In genomic region chr12:57143454-57143853, GRCh38 we compare ENCODE assay signal across 1 cellular context.
TF ChIP-seq lines count a peak whose summit lies in the region.

No MANE protein-coding gene starts in this region.

TF ChIP-seq in K562, 482 proteins besides CTCF, POLR2A, EP300 and RAD21:
- TF ChIP-seq POLR3G (IDR thresholded peaks at IDR 0.05; ENCODE audit: extremely low read depth, insufficient read length, insufficient replicate concordance): no peak
- no peak for TF ChIP-seq CREBBP (IDR thresholded peaks at IDR 0.05; ENCODE audit: low read depth, low read length)
- TF ChIP-seq ZNF3 (CRISPR knock-in tag; IDR thresholded peaks at IDR 0.05): no peak
- TF ChIP-seq TRIM28 (IDR thresholded peaks at IDR 0.05): no peak
- no peak for TF ChIP-seq CREB3L1 (IDR thresholded peaks at IDR 0.05; ENCODE audit: borderline replicate concordance, low read depth)
- TF ChIP-seq, protein P1, sequence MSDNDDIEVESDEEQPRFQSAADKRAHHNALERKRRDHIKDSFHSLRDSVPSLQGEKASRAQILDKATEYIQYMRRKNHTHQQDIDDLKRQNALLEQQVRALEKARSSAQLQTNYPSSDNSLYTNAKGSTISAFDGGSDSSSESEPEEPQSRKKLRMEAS (CRISPR knock-in tag; IDR thresholded peaks at IDR 0.05): peak; percentile 39; the same call in 1 of the 2 replicates
- TF ChIP-seq BMI1 (IDR thresholded peaks at IDR 0.05; ENCODE audit: low read length): no peak
- TF ChIP-seq, protein P2, sequence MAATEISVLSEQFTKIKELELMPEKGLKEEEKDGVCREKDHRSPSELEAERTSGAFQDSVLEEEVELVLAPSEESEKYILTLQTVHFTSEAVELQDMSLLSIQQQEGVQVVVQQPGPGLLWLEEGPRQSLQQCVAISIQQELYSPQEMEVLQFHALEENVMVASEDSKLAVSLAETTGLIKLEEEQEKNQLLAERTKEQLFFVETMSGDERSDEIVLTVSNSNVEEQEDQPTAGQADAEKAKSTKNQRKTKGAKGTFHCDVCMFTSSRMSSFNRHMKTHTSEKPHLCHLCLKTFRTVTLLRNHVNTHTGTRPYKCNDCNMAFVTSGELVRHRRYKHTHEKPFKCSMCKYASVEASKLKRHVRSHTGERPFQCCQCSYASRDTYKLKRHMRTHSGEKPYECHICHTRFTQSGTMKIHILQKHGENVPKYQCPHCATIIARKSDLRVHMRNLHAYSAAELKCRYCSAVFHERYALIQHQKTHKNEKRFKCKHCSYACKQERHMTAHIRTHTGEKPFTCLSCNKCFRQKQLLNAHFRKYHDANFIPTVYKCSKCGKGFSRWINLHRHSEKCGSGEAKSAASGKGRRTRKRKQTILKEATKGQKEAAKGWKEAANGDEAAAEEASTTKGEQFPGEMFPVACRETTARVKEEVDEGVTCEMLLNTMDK (IDR thresholded peaks at IDR 0.05; ENCODE audit: borderline replicate concordance, insufficient read depth, low read depth, low read length, poor library complexity, severe bottlenecking): no peak
- TF ChIP-seq MTA1 (IDR thresholded peaks at IDR 0.05; ENCODE audit: borderline replicate concordance): no peak
- TF ChIP-seq RFX7 (CRISPR knock-in tag; IDR thresholded peaks at IDR 0.05): no peak
- TF ChIP-seq, protein P3, sequence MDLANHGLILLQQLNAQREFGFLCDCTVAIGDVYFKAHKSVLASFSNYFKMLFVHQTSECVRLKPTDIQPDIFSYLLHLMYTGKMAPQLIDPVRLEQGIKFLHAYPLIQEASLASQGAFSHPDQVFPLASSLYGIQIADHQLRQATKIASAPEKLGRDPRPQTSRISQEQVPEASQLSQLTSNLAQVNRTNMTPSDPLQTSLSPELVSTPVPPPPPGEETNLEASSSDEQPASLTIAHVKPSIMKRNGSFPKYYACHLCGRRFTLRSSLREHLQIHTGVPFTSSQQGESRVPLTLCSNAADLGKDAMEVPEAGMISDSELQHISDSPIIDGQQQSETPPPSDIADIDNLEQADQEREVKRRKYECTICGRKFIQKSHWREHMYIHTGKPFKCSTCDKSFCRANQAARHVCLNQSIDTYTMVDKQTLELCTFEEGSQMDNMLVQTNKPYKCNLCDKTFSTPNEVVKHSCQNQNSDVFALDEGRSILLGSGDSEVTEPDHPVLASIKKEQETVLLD (IDR thresholded peaks at IDR 0.05): no peak
- no peak for TF ChIP-seq NCOA1 (IDR thresholded peaks at IDR 0.05; ENCODE audit: low read depth)
- TF ChIP-seq BDP1 (IDR thresholded peaks at IDR 0.05; ENCODE audit: insufficient read depth, insufficient read length): no peak
- TF ChIP-seq HNRNPK (IDR thresholded peaks at IDR 0.05; ENCODE audit: low read depth, low read length, poor library complexity, severe bottlenecking): no peak
- TF ChIP-seq ZFP36 (IDR thresholded peaks at IDR 0.05; ENCODE audit: low read depth, low read length, partially characterized antibody): peak; percentile 31
- no peak for TF ChIP-seq ZBTB7A (IDR thresholded peaks at IDR 0.05; ENCODE audit: borderline replicate concordance, control insufficient read depth, low read depth, low read length)
- no peak for TF ChIP-seq GATA2 (CRISPR knock-in tag; IDR thresholded peaks at IDR 0.05)
